Comparison of ENCODE assay signal across 9 cellular contexts in the genomic region with DNA sequence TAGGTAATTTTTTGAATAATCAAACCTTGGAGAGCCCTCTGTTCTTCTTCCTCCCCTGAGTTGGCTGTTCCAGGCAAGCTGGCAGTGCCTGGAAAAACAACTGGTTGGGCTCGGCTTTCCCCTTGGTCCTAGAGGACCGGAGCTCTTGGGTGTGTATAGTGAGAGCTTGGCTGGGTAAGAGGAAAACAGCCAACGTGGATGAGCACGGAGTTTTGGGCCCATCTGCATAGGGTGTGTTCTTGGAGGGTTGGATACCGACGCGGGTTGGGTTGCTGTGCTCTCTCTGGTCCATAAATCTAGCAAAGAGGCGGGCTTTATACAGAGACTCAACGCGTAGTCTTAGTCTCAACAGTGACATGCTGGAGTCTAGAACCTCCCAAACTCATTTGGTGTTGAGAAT. TPM values are rescaled to one million over a fixed set of nuclear protein-coding genes. Genes with fewer than 3 reads are reported as not detected.
A peak's percentile ranks its signal among the peaks of the same experiment; 100 is the strongest.
DNase-seq lines count a peak whose midpoint lies in the region; ATAC-seq, FAIRE-seq and TF ChIP-seq lines count a peak whose summit lies in the region.
"Had no signal": no experiment of that assay in that cellular context is flagged by ENCODE, and none has a peak within 500 bp of the region (broad histone marks: within the 10 kb centered on the region; RNA-seq: fewer than 3 reads in every experiment).

No MANE protein-coding gene starts in this region.

- TF ChIP-seq RAD21 in K562 (CRISPR knock-in tag; conservative IDR thresholded peaks at IDR 0.05 in 1 of 2, IDR thresholded peaks at IDR 0.05 in 1 of 2) = no peak

- POLR2A ChIA-PET in K562 (lab: Yijun Ruan, JAX) = interaction anchor here (4.9 kb wide), 1 partner anchor 11 kb away, joined by 34 read pairs; no protein-coding TSS in a partner anchor

- FAIRE-seq in K562 (lab: Jason Lieb, UNC) = no peak

- H3K9me3 Mint-ChIP-seq in type B pancreatic cell = no peaks in the 10 kb centered on the region
- H3K9me3 Mint-ChIP-seq in activated CD8-positive, alpha-beta memory T cell treated with anti-CD3 and anti-CD28 coated beads, Interleukin-2, amount 10 ng/mL, durations not matched to agents 7 days and 5 days (ENCODE audit: low read depth) = no peaks in the 10 kb centered on the region

- TF ChIP-seq EP300 in K562 (IDR thresholded peaks at IDR 0.05; ENCODE audit: low read length) = no peak

- no peak for TF ChIP-seq POLR2A in K562 (conservative IDR thresholded peaks at IDR 0.05)

- DNase-seq in MG63 (peak; percentile 89), K562 (ENCODE audit: extremely low read depth in 1 of 4, low spot score in 3 of 4) (peak in 1 of 4 experiments; percentile 26), type B pancreatic cell (ENCODE audit: extremely low spot score, unreplicated experiment) (no peak)
- no peak for DNase-seq in activated CD8-positive, alpha-beta memory T cell treated with anti-CD3 and anti-CD28 coated beads, Interleukin-2, amount 10 ng/mL, durations not matched to agents 7 days and 5 days
- DNase-seq in activated CD8-positive, alpha-beta memory T cell treated with anti-CD3 and anti-CD28 coated beads for 24 hours = no peak

- H3K4me1 Mint-ChIP-seq in type B pancreatic cell (ENCODE audit: unreplicated experiment) = peaks cover 49% of the 10 kb centered on the region
- H3K4me1 Mint-ChIP-seq in activated CD8-positive, alpha-beta memory T cell treated with anti-CD3 and anti-CD28 coated beads, Interleukin-2, amount 10 ng/mL, durations not matched to agents 7 days and 5 days = peaks cover 6% of the 10 kb centered on the region

- BruUV-seq in K562 (replicated peaks; lab: Mats Ljungman, UMichigan) = no TSS peak

- peak overlapping the region; percentile 98 for H2AFZ ChIP-seq in K562 (ENCODE audit: low read depth, low read length)

- peaks cover 2% of the 10 kb centered on the region; the same call in 1 of the 2 replicates for H3K9me3 ChIP-seq in MG63
- H3K9me3 ChIP-seq in K562 (replicated peaks; ENCODE audit: control insufficient read depth, insufficient read depth, low read depth, low read length) = no peaks in the 10 kb centered on the region

- no peak overlapping the region for H3K9ac ChIP-seq in K562 (ENCODE audit: insufficient read depth in 1 of 2, low read depth in 2 of 2, low read length in 2 of 2)

- 40% methylated on average over 10 of the region's 10 CpGs for WGBS in K562 (ENCODE audit: insufficient coverage, low coverage, missing lambda C conversion rate)

- no peak for ATAC-seq in K562
- no peak for ATAC-seq in HG03108 (IDR thresholded peaks at IDR 0.05; ENCODE audit: unreplicated experiment)
- ATAC-seq in activated CD8-positive, alpha-beta memory T cell treated with anti-CD3 and anti-CD28 coated beads, Interleukin-2, amount 10 ng/mL, durations not matched to agents 7 days and 5 days = no peak
- no peak for ATAC-seq in GM19467 (IDR thresholded peaks at IDR 0.05; ENCODE audit: unreplicated experiment)

- peaks cover 3% of the 10 kb centered on the region for H3K27me3 Mint-ChIP-seq in type B pancreatic cell
- peaks cover 9% of the 10 kb centered on the region for H3K27me3 Mint-ChIP-seq in activated CD8-positive, alpha-beta memory T cell treated with anti-CD3 and anti-CD28 coated beads, Interleukin-2, amount 10 ng/mL, durations not matched to agents 7 days and 5 days
- H3K27me3 Mint-ChIP-seq: IgD-negative memory B cell had no signal

- peak overlapping the region; percentile 11 for H3K4me3 Mint-ChIP-seq in type B pancreatic cell
- no peak overlapping the region for H3K4me3 Mint-ChIP-seq in activated CD8-positive, alpha-beta memory T cell treated with anti-CD3 and anti-CD28 coated beads, Interleukin-2, amount 10 ng/mL, durations not matched to agents 7 days and 5 days

- no peaks in the 10 kb centered on the region for H3K79me2 ChIP-seq in K562 (ENCODE audit: control insufficient read depth, insufficient read depth, low read length)

- TF ChIP-seq CTCF in K562 (IDR thresholded peaks at IDR 0.05 in 2 of 3, conservative IDR thresholded peaks at IDR 0.05 in 1 of 3; ENCODE audit: insufficient read depth in 2 of 3, low read depth in 1 of 3, low read length in 3 of 3) (no peak), type B pancreatic cell (conservative IDR thresholded peaks at IDR 0.05) (no peak)

- H3K4me3 ChIP-seq in MG63 (no peak overlapping the region), K562 (no peak overlapping the region)

- 0 out of 3 replicates have a peak overlapping the region, but pooled peaks have one; percentile 66 for H3K27ac ChIP-seq in K562 (ENCODE audit: extremely low read depth, low read depth, low read length)
- peak overlapping the region; percentile 62 for H3K27ac ChIP-seq in layer of hippocampus (ENCODE audit: low read depth, low read length)

- H3K36me3 Mint-ChIP-seq in type B pancreatic cell = no peaks in the 10 kb centered on the region
- no peaks in the 10 kb centered on the region for H3K36me3 Mint-ChIP-seq in activated CD8-positive, alpha-beta memory T cell treated with anti-CD3 and anti-CD28 coated beads, Interleukin-2, amount 10 ng/mL, durations not matched to agents 7 days and 5 days
- H3K36me3 Mint-ChIP-seq: IgD-negative memory B cell had no signal

- intact Hi-C loops in K562 (cut with micrococcal nuclease) = no loop called here

- H3K27ac Mint-ChIP-seq in type B pancreatic cell = peak overlapping the region; percentile 23
- H3K27ac Mint-ChIP-seq in activated CD8-positive, alpha-beta memory T cell treated with anti-CD3 and anti-CD28 coated beads, Interleukin-2, amount 10 ng/mL, durations not matched to agents 7 days and 5 days = no peak overlapping the region

- H3K9me1 ChIP-seq in K562 (ENCODE audit: control insufficient read depth, insufficient read depth, low read length) = peaks cover 2% of the 10 kb centered on the region

- no peaks in the 10 kb centered on the region for H4K20me1 ChIP-seq in K562 (replicated peaks; ENCODE audit: control insufficient read depth, insufficient read depth, low read length)

- in situ Hi-C loops in K562 (cut with MboI) = no loop called here

- no peak overlapping the region for H3K4me2 ChIP-seq in K562 (ENCODE audit: insufficient read depth, low read length)

- H3K36me3 ChIP-seq in MG63 (no peaks in the 10 kb centered on the region), K562 (ENCODE audit: control insufficient read depth, insufficient read depth, low read length) (no peaks in the 10 kb centered on the region)

- H3K27me3 ChIP-seq in MG63 (no peaks in the 10 kb centered on the region), K562 (ENCODE audit: control insufficient read depth in 2 of 2, insufficient read depth in 2 of 2, low read length in 2 of 2) (no peaks in the 10 kb centered on the region), layer of hippocampus (ENCODE audit: control insufficient read depth, insufficient read depth, low read length) (no peaks in the 10 kb centered on the region)

- peaks cover 39 to 51% of the 10 kb centered on the region in 2 experiments for H3K4me1 ChIP-seq in K562 (replicated peaks in 1 of 2; ENCODE audit: control insufficient read depth in 2 of 2, insufficient read depth in 2 of 2, low read length in 2 of 2)

- CTCF ChIA-PET in K562 (lab: Yijun Ruan, JAX; ENCODE audit: low intra/inter-chr PET ratio) = no interaction called here
- CTCF ChIA-PET in activated CD8-positive, alpha-beta memory T cell treated with anti-CD3 and anti-CD28 coated beads, Interleukin-2, amount 10 ng/mL, durations not matched to agents 7 days and 5 days (lab: Charles Lee) = interaction anchor here (0.7 kb wide), 1 partner anchor 909 kb away, joined by 3 read pairs; no protein-coding TSS in a partner anchor

RNA-seq across cellular contexts. Expression of a gene that starts 23.2 kb away (rescaled TPM):
- 12.1 and 13.6 TPM in 2 replicates for total RNA-seq in MG63 (2014; rRNA removed; shearing (Covaris generic); ENCODE audit: low replicate concordance)
- 3.2 and 6.2 TPM in 2 replicates for total RNA-seq in K562 (2011; cell fraction: chromatin; rRNA removed; ENCODE audit: low replicate concordance)
- total RNA-seq in K562 (2011; cell fraction: nucleolus; rRNA removed) = 2.8 and 4.7 TPM in 2 replicates
- 3.4 and 4.4 TPM in 2 replicates for total RNA-seq in K562 (2011; cell fraction: nucleoplasm; rRNA removed)
- total RNA-seq in K562 (2014; rRNA removed) = 0.45 and 0.54 TPM in 2 replicates
- 0.47 and 0.99 TPM in 2 replicates for total RNA-seq in K562 (2014; rRNA removed; fragmentation: Illumina TruSeq; extraction: Trizol)
- 0.30 and 0.62 TPM in 2 replicates for total RNA-seq in K562 (2015; rRNA removed; fragmentation: Illumina TruSeq; extraction: Trizol)
- 0.84 and 0.92 TPM in 2 replicates for total RNA-seq in K562 (2021)
- 1.1 and 2.6 TPM in 2 replicates for polyA plus RNA-seq in K562 (2011; rRNA removed)
- polyA plus RNA-seq in K562 (2011; cell fraction: cytosol; rRNA removed) = 1.0 and 1.9 TPM in 2 replicates
- polyA plus RNA-seq in K562 (2011; cell fraction: nucleus; rRNA removed) = 0.95 and 3.2 TPM in 2 replicates
- 0.73 and 1.0 TPM in 2 replicates for polyA plus RNA-seq in K562 (2012)
- 0.60 and 0.62 TPM in 2 replicates for polyA plus RNA-seq in K562 (2014; fragmentation: Illumina TruSeq; extraction: Trizol)
- polyA plus RNA-seq in K562 (2014; fragmentation: Nextera tagmentation; extraction: Ambion mirVana) = under 1 TPM in 1 of 2 experiments, not detected in 1; 0.08 TPM
- 0.32 and 0.62 TPM in 2 replicates for polyA plus RNA-seq in K562 (2014; rRNA removed)
- 1.8 and 6.9 TPM in 2 replicates for polyA minus RNA-seq in K562 (2011; rRNA and poly(A)+ RNA removed)
- polyA minus RNA-seq in K562 (2011; cell fraction: cytosol; rRNA and poly(A)+ RNA removed) = 0.64 and 3.1 TPM in 2 replicates
- polyA minus RNA-seq in K562 (2011; cell fraction: nucleus; rRNA and poly(A)+ RNA removed) = 1.2 and 1.6 TPM in 2 replicates
- total RNA-seq in type B pancreatic cell (ENCODE audit: low replicate concordance) = 0.36 and 1.6 TPM in 2 replicates
- under 1 TPM; 0.21 to 0.93 TPM for total RNA-seq in activated CD8-positive, alpha-beta memory T cell treated with anti-CD3 and anti-CD28 coated beads, Interleukin-2, amount 10 ng/mL, durations not matched to agents 7 days and 5 days

RNA-seq across cellular contexts. Expression of a gene that starts 46.9 kb away (rescaled TPM):
- total RNA-seq in MG63 (2014; rRNA removed; shearing (Covaris generic); ENCODE audit: low replicate concordance) = 0.05 and 0.30 TPM in 2 replicates
- total RNA-seq in K562 (2011; cell fraction: chromatin; rRNA removed; ENCODE audit: low replicate concordance) = 1.8 and 4.2 TPM in 2 replicates
- 0.66 TPM in 1 of 2 replicates, not detected in the other for total RNA-seq in K562 (2011; cell fraction: nucleolus; rRNA removed)
- total RNA-seq in K562 (2011; cell fraction: nucleoplasm; rRNA removed) = 1.1 and 2.4 TPM in 2 replicates
- total RNA-seq in K562 (2014; rRNA removed) (1.3 and 3.1 TPM in 2 replicates), K562 (2014; rRNA removed; fragmentation: Illumina TruSeq; extraction: Trizol) (1.3 TPM in 2 replicates), K562 (2015; rRNA removed; fragmentation: Illumina TruSeq; extraction: Trizol) (0.69 and 1.2 TPM in 2 replicates), K562 (2021) (1.0 and 2.6 TPM in 2 replicates), type B pancreatic cell (ENCODE audit: low replicate concordance) (4.4 and 7.1 TPM in 2 replicates)
- polyA plus RNA-seq in K562 (2011; rRNA removed) (0.70 and 1.1 TPM in 2 replicates), K562 (2014; fragmentation: Illumina TruSeq; extraction: Trizol) (0.95 and 1.2 TPM in 2 replicates), K562 (2014; fragmentation: Nextera tagmentation; extraction: Ambion mirVana) (under 1 TPM; 0.46 TPM), K562 (2014; rRNA removed) (0.32 and 2.7 TPM in 2 replicates)
- 0.09 TPM in 1 of 2 replicates, not detected in the other for polyA plus RNA-seq in K562 (2011; cell fraction: cytosol; rRNA removed)
- polyA plus RNA-seq in K562 (2011; cell fraction: nucleus; rRNA removed) = 1.0 and 1.2 TPM in 2 replicates
- 0.83 and 2.9 TPM in 2 replicates for polyA plus RNA-seq in K562 (2012)
- polyA minus RNA-seq in K562 (2011; rRNA and poly(A)+ RNA removed) = 1.6 and 2.1 TPM in 2 replicates
- not detected in 2 replicates for polyA minus RNA-seq in K562 (2011; cell fraction: cytosol; rRNA and poly(A)+ RNA removed)
- 0.67 and 1.4 TPM in 2 replicates for polyA minus RNA-seq in K562 (2011; cell fraction: nucleus; rRNA and poly(A)+ RNA removed)
- total RNA-seq in activated CD8-positive, alpha-beta memory T cell treated with anti-CD3 and anti-CD28 coated beads, Interleukin-2, amount 10 ng/mL, durations not matched to agents 7 days and 5 days = 1 to 10 TPM; 5.9 to 9.1 TPM
